ENCODE assay signal across 26 cellular contexts in genomic region chr9:134818591-134818990, GRCh38.
"Had no signal": no experiment of that assay in that cellular context is flagged by ENCODE, and none has a peak within 500 bp of the region (broad histone marks: within the 10 kb centered on the region; RNA-seq: fewer than 3 reads in every experiment).

No MANE protein-coding gene starts in this region.

- H3K36me3 Mint-ChIP-seq: naive B cell, natural killer cell, neural progenitor cell had no signal

- DNase-seq: islet precursor cell; left ventricle myocardium inferior; mesendoderm; naive B cell; natural killer cell; nephron progenitor cell; ovary; right lobe of liver; stimulated activated CD4-positive, alpha-beta T cell treated with anti-CD3 and anti-CD28 coated beads, Interleukin-12 subunit alpha, Interleukin-12 subunit beta, amount 100 ng/mL, for 4 hours; stimulated activated CD4-positive, alpha-beta T cell treated with anti-CD3 and anti-CD28 coated beads, Interleukin-15, amount 100 ng/mL, for 24 hours; stimulated activated CD4-positive, alpha-beta T cell treated with anti-CD3 and anti-CD28 coated beads, Interleukin-2, amount 100 ng/mL, for 24 hours; stimulated activated CD4-positive, alpha-beta T cell treated with anti-CD3 and anti-CD28 coated beads, Interleukin-4, amount 100 ng/mL, for 1 hour; stimulated activated naive CD4-positive, alpha-beta T cell; tibial artery; trophoblast cell; upper lobe of right lung had no signal

- H3K36me3 ChIP-seq: neural progenitor cell, ovary, right lobe of liver had no signal

- H3K27ac Mint-ChIP-seq: naive B cell; natural killer cell; nephron progenitor cell; progenitor cell of endocrine pancreas; stimulated activated naive CD8-positive, alpha-beta T cell treated with anti-CD3 and anti-CD28 coated beads, Interleukin-15, Interleukin-2, amounts not matched to agents 100 ng/mL and 50 ng/mL, for 24 hours had no signal

- H3K79me2 ChIP-seq: hepatocyte had no signal

- H3K27ac ChIP-seq: hepatocyte, left ventricle myocardium inferior, neural progenitor cell, ovary, right atrium auricular region, right lobe of liver, suprapubic skin, thoracic aorta, tibial artery, upper lobe of right lung had no signal

- H3K4me1 Mint-ChIP-seq: mesothelial cell of epicardium, natural killer cell, nephron progenitor cell, neural progenitor cell had no signal

- H3K4me3 Mint-ChIP-seq: mesothelial cell of epicardium; naive B cell; natural killer cell; nephron progenitor cell; neural progenitor cell; stimulated activated naive CD8-positive, alpha-beta T cell treated with anti-CD3 and anti-CD28 coated beads, Interleukin-15, Interleukin-2, amounts not matched to agents 100 ng/mL and 50 ng/mL, for 24 hours had no signal

- H3K4me2 ChIP-seq: hepatocyte, neural progenitor cell had no signal

- H3K27me3 ChIP-seq: hepatocyte, neural progenitor cell, ovary, right atrium auricular region, right lobe of liver, suprapubic skin, tibial artery, upper lobe of right lung had no signal

- H2AFZ ChIP-seq: hepatocyte, neural progenitor cell had no signal

- H3K9me3 ChIP-seq: left ventricle myocardium inferior, ovary, right atrium auricular region, right lobe of liver, suprapubic skin, thoracic aorta, tibial artery, upper lobe of right lung had no signal

- H3K9me3 Mint-ChIP-seq: mesothelial cell of epicardium; naive B cell; natural killer cell; nephron progenitor cell; neural progenitor cell; stimulated activated naive CD8-positive, alpha-beta T cell treated with anti-CD3 and anti-CD28 coated beads, Interleukin-15, Interleukin-2, amounts not matched to agents 100 ng/mL and 50 ng/mL, for 24 hours had no signal

- H3K4me3 ChIP-seq: hepatocyte, left ventricle myocardium inferior, lung, neural progenitor cell, ovary, right atrium auricular region, right lobe of liver, suprapubic skin, thoracic aorta, tibial artery, upper lobe of right lung had no signal

- H3K4me1 ChIP-seq: left ventricle myocardium inferior, neural progenitor cell, right atrium auricular region, right lobe of liver, tibial artery, upper lobe of right lung had no signal

- H3K9ac ChIP-seq: neural progenitor cell had no signal

- FAIRE-seq: urothelium cell line had no signal

- ATAC-seq: natural killer cell, right lobe of liver, upper lobe of right lung had no signal
